In genomic region chr2:195656859-195657633, GRCh38 we compare ENCODE assay signal across 1 cellular context.
TF ChIP-seq lines count a peak whose summit lies in the region.

Gene SLC39A10 (plus strand): TSS chr2:195657226. CDS start chr2:195680043, 22,817 bp downstream.

TF ChIP-seq in HepG2, 621 proteins besides CTCF, POLR2A, EP300 and RAD21 (continued from another document and continues in another):
- TF ChIP-seq ZXDC (CRISPR knock-in tag; IDR thresholded peaks at IDR 0.05): peak; percentile 75; the same call in 1 of the 2 replicates
- peak; percentile 83 for TF ChIP-seq PHF21A (CRISPR knock-in tag; IDR thresholded peaks at IDR 0.05)
- TF ChIP-seq RBM39 (IDR thresholded peaks at IDR 0.05; ENCODE audit: low read depth, low read length, poor library complexity, severe bottlenecking): peak; percentile 90
- 0 out of 2 replicates have a peak, but pooled peaks have one; percentile 75 for TF ChIP-seq PAX8 (CRISPR knock-in tag; IDR thresholded peaks at IDR 0.05; ENCODE audit: borderline replicate concordance)
- 0 out of 2 replicates have a peak, but pooled peaks have one; percentile 43 for TF ChIP-seq FOXO1 (CRISPR knock-in tag; IDR thresholded peaks at IDR 0.05)
- TF ChIP-seq SRSF1 (optimal IDR thresholded peaks at IDR 0.05; ENCODE audit: low read depth, low read length): peak; percentile 100
- peak; percentile 88; the same call in 1 of the 2 replicates for TF ChIP-seq IRX3 (CRISPR knock-in tag; IDR thresholded peaks at IDR 0.05; ENCODE audit: borderline replicate concordance, low read depth)
- no peak for TF ChIP-seq NCOA2 (CRISPR knock-in tag; IDR thresholded peaks at IDR 0.05)
- TF ChIP-seq SALL1 (CRISPR knock-in tag; IDR thresholded peaks at IDR 0.05): peak; percentile 73
- no peak; the same call in 1 of the 2 replicates for TF ChIP-seq HOXA5 (CRISPR knock-in tag; IDR thresholded peaks at IDR 0.05)
- 0 out of 2 replicates have a peak, but pooled peaks have one; percentile 37 for TF ChIP-seq MXD1 (CRISPR knock-in tag; IDR thresholded peaks at IDR 0.05)
- TF ChIP-seq ZNF207 (IDR thresholded peaks at IDR 0.05; ENCODE audit: borderline replicate concordance): no peak
- no peak for TF ChIP-seq ZNF589 (CRISPR knock-in tag; conservative IDR thresholded peaks at IDR 0.05)
- TF ChIP-seq ASH2L (IDR thresholded peaks at IDR 0.05; ENCODE audit: insufficient read length, low read depth, low read length): peak; percentile 93
- TF ChIP-seq PLSCR1 (CRISPR knock-in tag; IDR thresholded peaks at IDR 0.05; ENCODE audit: borderline replicate concordance): no peak
- TF ChIP-seq ZNF607 (CRISPR knock-in tag; IDR thresholded peaks at IDR 0.05; ENCODE audit: borderline replicate concordance): peak; percentile 80; the same call in 1 of the 2 replicates
- no peak for TF ChIP-seq ZNF569 (CRISPR knock-in tag; IDR thresholded peaks at IDR 0.05; ENCODE audit: borderline replicate concordance)
- no peak; the same call in 1 of the 2 replicates for TF ChIP-seq E2F1 (CRISPR knock-in tag; IDR thresholded peaks at IDR 0.05)
- TF ChIP-seq SUZ12 (IDR thresholded peaks at IDR 0.05; ENCODE audit: low read depth, low read length): no peak
- no peak for TF ChIP-seq NCOA5 (CRISPR knock-in tag; IDR thresholded peaks at IDR 0.05)
- TF ChIP-seq CHD4 (IDR thresholded peaks at IDR 0.05; ENCODE audit: borderline replicate concordance, low read length): no peak
- no peak for TF ChIP-seq SOX13 (IDR thresholded peaks at IDR 0.05)
- TF ChIP-seq SOX13 (CRISPR knock-in tag; conservative IDR thresholded peaks at IDR 0.05 in 1 of 2, IDR thresholded peaks at IDR 0.05 in 1 of 2): peak in 1 of 2 experiments; percentile 29; a peak in 1 of 4 replicates
- TF ChIP-seq DMTF1 (CRISPR knock-in tag; IDR thresholded peaks at IDR 0.05): no peak
- peak; percentile 52; the same call in 1 of the 2 replicates for TF ChIP-seq IKZF5 (CRISPR knock-in tag; IDR thresholded peaks at IDR 0.05)
- TF ChIP-seq GPBP1L1 (CRISPR knock-in tag; IDR thresholded peaks at IDR 0.05): no peak
- TF ChIP-seq THAP11 (CRISPR knock-in tag; IDR thresholded peaks at IDR 0.05): peak; percentile 63
- peak; percentile 80 for TF ChIP-seq ZNF687 (CRISPR knock-in tag; IDR thresholded peaks at IDR 0.05)
- TF ChIP-seq ATRX (CRISPR knock-in tag; IDR thresholded peaks at IDR 0.05; ENCODE audit: borderline replicate concordance): no peak
- TF ChIP-seq RAD51 (IDR thresholded peaks at IDR 0.05; ENCODE audit: borderline replicate concordance): no peak
- peak; percentile 94 for TF ChIP-seq ZC3H13 (CRISPR knock-in tag; IDR thresholded peaks at IDR 0.05)
- no peak; the same call in 1 of the 2 replicates for TF ChIP-seq MTERF4 (CRISPR knock-in tag; IDR thresholded peaks at IDR 0.05)
- peak; percentile 88 for TF ChIP-seq NR1H2 (CRISPR knock-in tag; IDR thresholded peaks at IDR 0.05; ENCODE audit: borderline replicate concordance, low read depth)
- TF ChIP-seq DZIP1 (CRISPR knock-in tag; IDR thresholded peaks at IDR 0.05): no peak; the same call in 1 of the 2 replicates
- TF ChIP-seq MZF1 (CRISPR knock-in tag; IDR thresholded peaks at IDR 0.05; ENCODE audit: borderline replicate concordance): no peak
